ENCODE assay signal across 8 cellular contexts in the genomic region with DNA sequence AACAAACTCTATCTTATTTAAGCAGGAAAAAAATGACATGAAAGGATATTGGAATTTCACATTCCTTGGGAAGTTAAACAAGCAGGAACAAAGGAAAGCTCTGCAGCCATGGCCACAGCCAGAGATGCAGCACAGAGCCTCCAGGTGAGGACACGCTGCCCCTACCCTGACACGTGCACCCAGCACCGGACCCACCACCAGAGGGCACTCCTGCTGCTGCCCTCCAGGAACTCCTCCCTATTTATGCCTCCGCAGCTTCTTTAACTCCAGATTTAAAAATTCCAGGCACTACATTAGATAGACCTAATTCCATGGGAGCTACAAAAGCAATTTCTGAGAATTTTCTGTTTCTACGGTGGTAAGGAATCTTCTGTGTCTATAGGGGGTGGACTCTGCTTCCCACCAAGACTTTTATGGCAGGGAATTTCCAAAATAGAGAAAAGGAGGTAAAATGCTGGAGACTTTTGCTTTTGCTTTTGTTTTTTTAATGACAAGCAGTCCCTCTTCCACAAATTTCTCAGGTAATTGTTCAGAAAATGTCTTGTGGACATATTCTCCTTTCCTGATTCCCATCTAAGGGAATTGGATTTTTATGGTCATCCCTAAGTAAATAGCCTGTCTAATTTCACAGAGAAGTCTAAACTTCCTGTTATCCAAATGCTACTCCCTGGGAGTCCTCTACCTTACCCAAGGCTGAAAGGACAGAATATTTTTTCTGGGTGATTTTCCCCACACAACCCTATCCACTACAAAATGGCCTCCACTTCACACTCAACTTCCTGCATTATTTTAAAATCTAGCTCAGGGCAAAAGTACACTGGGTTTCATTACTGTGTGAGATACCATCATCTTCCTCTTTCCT.
DNase-seq lines count a peak whose midpoint lies in the region; ATAC-seq and TF ChIP-seq lines count a peak whose summit lies in the region.

No MANE protein-coding gene starts in this region.

- peak; percentile 89 for TF ChIP-seq CTCF in GM13977 (IDR thresholded peaks at IDR 0.05; ENCODE audit: extremely low read depth, insufficient read depth, missing control alignments)

- ATAC-seq in HG03432 (IDR thresholded peaks at IDR 0.05; ENCODE audit: unreplicated experiment) (peak; percentile 87), left ventricle myocardium superior (peak; percentile 79)

- intact Hi-C loops in left ventricle myocardium superior (cut with micrococcal nuclease): loop anchor here (10.0 kb wide), 1 partner anchor 124 kb away; no protein-coding TSS in a partner anchor

- in situ Hi-C loops in GM13977 (cut with MboI; ENCODE audit: low pct_unique_long_range_greater_than_20kb, low sequenced_read_pairs, unreplicated experiment): no loop called here

- peak; percentile 39 for DNase-seq in A172 (ENCODE audit: low spot score)
- DNase-seq in GM13977 (ENCODE audit: low spot score): peak; percentile 56
- DNase-seq in RPMI7951 (ENCODE audit: low read depth): peak; percentile 31
- DNase-seq in activated gamma-delta T cell treated with anti-CD3 and anti-CD28 coated beads, Interleukin-2, amount 50 U/mL, for 16 hours (ENCODE audit: low read depth): peak; percentile 1
- DNase-seq in left ventricle myocardium superior: peak; percentile 79
- DNase-seq in stimulated activated CD4-positive, alpha-beta T cell treated with anti-CD3 and anti-CD28 coated beads, Interleukin-1b, Interleukin-23, amount 100 ng/mL, for 1 hour (ENCODE audit: low read depth in 2 of 2): peak; percentile 15 to 31
- DNase-seq in NCI-H226: no peak
